Comparison of ENCODE assay signal across 24 cellular contexts in genomic region chr6:130296854-130297253, GRCh38.
DNase-seq lines count a peak whose midpoint lies in the region; FAIRE-seq and TF ChIP-seq lines count a peak whose summit lies in the region.
"Had no signal": no experiment of that assay in that cellular context is flagged by ENCODE, and none has a peak within 500 bp of the region (broad histone marks: within the 10 kb centered on the region; RNA-seq: fewer than 3 reads in every experiment).

No MANE protein-coding gene starts in this region.

- no peak overlapping the region for H3K4me3 Mint-ChIP-seq in HFFc6
- H3K4me3 Mint-ChIP-seq: activated CD4-positive, alpha-beta memory T cell treated with anti-CD3 and anti-CD28 coated beads, Interleukin-2, amount 10 ng/mL, durations not matched to agents 7 days and 5 days; activated naive CD4-positive, alpha-beta T cell treated with anti-CD3 and anti-CD28 coated beads, Interleukin-2, amount 50 U/mL, for 24 hours; B cell; IgD-negative memory B cell; naive thymus-derived CD4-positive, alpha-beta T cell had no signal

- no peaks in the 10 kb centered on the region for H3K27me3 Mint-ChIP-seq in HFFc6 (ENCODE audit: insufficient read depth)
- H3K27me3 Mint-ChIP-seq: activated naive CD4-positive, alpha-beta T cell treated with anti-CD3 and anti-CD28 coated beads, Interleukin-2, amount 50 U/mL, for 24 hours had no signal

- H3K36me3 Mint-ChIP-seq in HFFc6 (ENCODE audit: low read depth), result peaks cover 2% of the 10 kb centered on the region; the same call in 1 of the 2 replicates
- H3K36me3 Mint-ChIP-seq: activated naive CD4-positive, alpha-beta T cell treated with anti-CD3 and anti-CD28 coated beads, Interleukin-2, amount 50 U/mL, for 24 hours had no signal

- peak; percentile 24 for DNase-seq in ELF-1 (ENCODE audit: low read depth, low spot score)
- no peak for DNase-seq in HFFc6
- peak; percentile 2 for DNase-seq in amniotic epithelial cell (ENCODE audit: low read depth)
- DNase-seq in iPS-NIHi7 (ENCODE audit: extremely low spot score), result peak; percentile 43
- DNase-seq in RCC 7860 (ENCODE audit: low spot score), result no peak
- DNase-seq in NCI-H2227 treated with DMSO at 0.1 percent for 48 hours (lab: John Stamatoyannopoulos, UW), result no peak
- DNase-seq in NCI-H2171 treated with DMSO at 0.1 percent for 48 hours (lab: John Stamatoyannopoulos, UW), result no peak
- DNase-seq: activated CD4-positive, alpha-beta memory T cell treated with anti-CD3 and anti-CD28 coated beads, Interleukin-2, amount 10 ng/mL, durations not matched to agents 7 days and 5 days; activated T-cell treated with anti-CD3 and anti-CD28 coated beads, Interleukin-2, amount 50 U/mL, for 48 hours; colonic mucosa; heart right ventricle; islet precursor cell; naive thymus-derived CD4-positive, alpha-beta T cell; NCI-H1930; NCI-H446 treated with DMSO at 0.1 percent for 48 hours; pancreas; SIG-M5; stimulated activated naive CD4-positive, alpha-beta T cell treated with Interleukin-2 at 50 U/mL for 16 hours; tibial artery had no signal

- H3K27ac Mint-ChIP-seq in HFFc6, result no peak overlapping the region
- H3K27ac Mint-ChIP-seq: activated CD4-positive, alpha-beta memory T cell treated with anti-CD3 and anti-CD28 coated beads, Interleukin-2, amount 10 ng/mL, durations not matched to agents 7 days and 5 days; activated naive CD4-positive, alpha-beta T cell treated with anti-CD3 and anti-CD28 coated beads, Interleukin-2, amount 50 U/mL, for 24 hours; B cell; IgD-negative memory B cell; naive thymus-derived CD4-positive, alpha-beta T cell had no signal

- TF ChIP-seq CTCF in HFFc6 (IDR thresholded peaks at IDR 0.05), result peak; percentile 23; the same call in 1 of the 2 replicates

- no peaks in the 10 kb centered on the region for H3K9me3 Mint-ChIP-seq in HFFc6
- H3K9me3 Mint-ChIP-seq: activated naive CD4-positive, alpha-beta T cell treated with anti-CD3 and anti-CD28 coated beads, Interleukin-2, amount 50 U/mL, for 24 hours had no signal

- peaks cover 22% of the 10 kb centered on the region for H3K4me1 Mint-ChIP-seq in HFFc6 (ENCODE audit: low read depth)
- H3K4me1 Mint-ChIP-seq: activated CD4-positive, alpha-beta memory T cell treated with anti-CD3 and anti-CD28 coated beads, Interleukin-2, amount 10 ng/mL, durations not matched to agents 7 days and 5 days; activated naive CD4-positive, alpha-beta T cell treated with anti-CD3 and anti-CD28 coated beads, Interleukin-2, amount 50 U/mL, for 24 hours; B cell had no signal

- no peak for FAIRE-seq in RCC 7860 (lab: Jason Lieb, UNC)
- FAIRE-seq: endometrium, GM12891, pancreas had no signal

Comparison
In these comparisons a context has a peak if more than half of its experiments do, and no peak if none do; other contexts are left out.
1. DNase-seq: peak in ELF-1 (single experiment), amniotic epithelial cell (single experiment) and iPS-NIHi7 (single experiment); none in HFFc6 (single experiment), RCC 7860 (single experiment), NCI-H2227 treated with DMSO at 0.1 percent for 48 hours (single experiment) and NCI-H2171 treated with DMSO at 0.1 percent for 48 hours (single experiment).